Comparison of ENCODE assay signal across 20 cellular contexts in genomic region chr5:90337449-90338052, GRCh38.
DNase-seq lines count a peak whose midpoint lies in the region; ATAC-seq and TF ChIP-seq lines count a peak whose summit lies in the region.
"Had no signal": no experiment of that assay in that cellular context is flagged by ENCODE, and none has a peak within 500 bp of the region (broad histone marks: within the 10 kb centered on the region; RNA-seq: fewer than 3 reads in every experiment).

No MANE protein-coding gene starts in this region.

- TF ChIP-seq CTCF in right lobe of liver (IDR thresholded peaks at IDR 0.05), result no peak

- peaks cover 0 to 9% (median 0%) of the 10 kb centered on the region in 4 donors for H3K4me1 ChIP-seq in right lobe of liver
- peaks cover 2 to 4% of the 10 kb centered on the region in 2 donors for H3K4me1 ChIP-seq in aorta (ENCODE audit: control insufficient read depth in 1 of 2, insufficient read depth in 2 of 2, low read length in 2 of 2)

- H3K4me3 ChIP-seq in right lobe of liver (no peak overlapping the region), aorta (ENCODE audit: low read length in 2 of 2) (no peak overlapping the region)
- H3K4me3 ChIP-seq: BLaER1, GM12878 had no signal

- no peak for TF ChIP-seq POLR2A in right lobe of liver (IDR thresholded peaks at IDR 0.05)

- peak; percentile 13 for DNase-seq in HuH-7 (ENCODE audit: low spot score)
- DNase-seq in amniotic epithelial cell (ENCODE audit: low read depth), result peak; percentile 0
- DNase-seq in left lobe of liver (ENCODE audit: low spot score), result no peak
- no peak for DNase-seq in right lobe of liver
- DNase-seq in activated CD4-positive, CD25-positive, alpha-beta regulatory T cell (lab: John Stamatoyannopoulos, UW), result no peak
- DNase-seq in aorta, result no peak
- no peak for DNase-seq in NCI-H187 (lab: John Stamatoyannopoulos, UW)
- DNase-seq: CD4-positive, alpha-beta T cell; CD8-positive, alpha-beta memory T cell; DMS 273 treated with DMSO at 0.1 percent for 48 hours; DMS79; EL; GDM1; GOT3; H7; HCEC 1CT had no signal

- no peaks in the 10 kb centered on the region for H3K9me3 ChIP-seq in right lobe of liver
- no peaks in the 10 kb centered on the region for H3K9me3 ChIP-seq in aorta (ENCODE audit: control insufficient read depth, low read length)
- H3K9me3 ChIP-seq: BLaER1 had no signal

- peak; percentile 96 for ATAC-seq in left lobe of liver
- peak; percentile 92 to 99 (median 98) for ATAC-seq in right lobe of liver
- no peak for ATAC-seq in GM19023 (IDR thresholded peaks at IDR 0.05; ENCODE audit: unreplicated experiment)
- no peak for ATAC-seq in aorta (ENCODE audit: low FRiP score)

- H3K27ac ChIP-seq in right lobe of liver (no peak overlapping the region), aorta (ENCODE audit: low read depth in 1 of 2, low read length in 2 of 2) (no peak overlapping the region)
- H3K27ac ChIP-seq: BLaER1, C4-2B had no signal

- 28% methylated on average over 5 of the region's 5 CpGs for WGBS in right lobe of liver (ENCODE audit: insufficient coverage, low coverage, low lambda C conversion rate, missing lambda C conversion rate)
- 84 to 86% methylated on average over 5 of the region's 5 CpGs for WGBS in aorta, 2 donors

- intact Hi-C loops in right lobe of liver (cut with DNase I), result no loop called here
- intact Hi-C loops in aorta (cut with DNase I), result no loop called here

- H3K27me3 ChIP-seq in right lobe of liver (no peaks in the 10 kb centered on the region), aorta (ENCODE audit: control insufficient read depth in 1 of 2, insufficient read depth in 2 of 2, low read length in 1 of 2) (no peaks in the 10 kb centered on the region)
- H3K27me3 ChIP-seq: BLaER1 had no signal

- H3K36me3 ChIP-seq in right lobe of liver (no peaks in the 10 kb centered on the region), aorta (ENCODE audit: control insufficient read depth in 1 of 2, insufficient read depth in 2 of 2, low read length in 1 of 2) (no peaks in the 10 kb centered on the region)
- H3K36me3 ChIP-seq: BLaER1 had no signal

Comparison
In these comparisons a context has a peak if more than half of its experiments do, and no peak if none do; other contexts are left out.
1. DNase-seq: peak in HuH-7 (single experiment) and amniotic epithelial cell (single experiment); none in left lobe of liver (single experiment), right lobe of liver (0 of 3), activated CD4-positive, CD25-positive, alpha-beta regulatory T cell (0 of 4), aorta (0 of 2) and NCI-H187 (0 of 2).
2. ATAC-seq: peak in left lobe of liver (single experiment) and right lobe of liver (4 of 4); none in GM19023 (single experiment) and aorta (single experiment).